ENCODE assay signal across 11 cellular contexts in genomic region chr3:191762323-191762960, GRCh38.
DNase-seq lines count a peak whose midpoint lies in the region; ATAC-seq and TF ChIP-seq lines count a peak whose summit lies in the region.
"Had no signal": no experiment of that assay in that cellular context is flagged by ENCODE, and none has a peak within 500 bp of the region (broad histone marks: within the 10 kb centered on the region; RNA-seq: fewer than 3 reads in every experiment).

No MANE protein-coding gene starts in this region.

- H3K4me1 ChIP-seq in HAP-1 = peaks cover 18% of the 10 kb centered on the region
- H3K4me1 ChIP-seq in NT2/D1 (ENCODE audit: insufficient read depth, insufficient read length) = no peaks in the 10 kb centered on the region

- in situ Hi-C loops in HAP-1 (cut with MboI; ENCODE audit: low sequenced_read_pairs) = no loop called here

- no peaks in the 10 kb centered on the region for H3K9me3 ChIP-seq in HAP-1
- H3K9me3 ChIP-seq in NT2/D1 (ENCODE audit: insufficient read depth, low read length) = no peaks in the 10 kb centered on the region

- no peak overlapping the region for H3K9ac ChIP-seq in NT2/D1 (ENCODE audit: insufficient read length, low read depth)

- peak; percentile 57 to 98 for DNase-seq in HAP-1 (ENCODE audit: low spot score in 2 of 2)
- peak; percentile 36 for DNase-seq in NT2/D1 (ENCODE audit: low read depth, low spot score)
- peak; percentile 12 for DNase-seq in fibroblast of peridontal ligament (ENCODE audit: extremely low read depth)
- DNase-seq in retinal pigment epithelial cell (ENCODE audit: low read depth) = peak; percentile 86
- no peak for DNase-seq in NCI-H2227 treated with DMSO at 0.1 percent for 48 hours (lab: John Stamatoyannopoulos, UW)
- DNase-seq in KG1 (lab: John Stamatoyannopoulos, UW) = no peak
- DNase-seq: activated naive CD4-positive, alpha-beta T cell treated with Interleukin-2 at 50 U/mL for 16 hours; GOT3; occipital lobe had no signal

- ATAC-seq in HG03432 (IDR thresholded peaks at IDR 0.05; ENCODE audit: unreplicated experiment) (no peak), GM21381 (IDR thresholded peaks at IDR 0.05; ENCODE audit: unreplicated experiment) (no peak)

- H3K4me3 ChIP-seq in HAP-1 (no peak overlapping the region), NT2/D1 (ENCODE audit: insufficient read length, low read depth) (no peak overlapping the region), retinal pigment epithelial cell (ENCODE audit: low read length) (no peak overlapping the region)

- no peaks in the 10 kb centered on the region for H3K36me3 ChIP-seq in HAP-1 (replicated peaks)
- no peaks in the 10 kb centered on the region for H3K36me3 ChIP-seq in NT2/D1 (ENCODE audit: insufficient read depth, insufficient read length, low read length)

- H3K27me3 ChIP-seq in HAP-1 (ENCODE audit: low read depth) (no peaks in the 10 kb centered on the region), NT2/D1 (ENCODE audit: insufficient read depth, insufficient read length) (no peaks in the 10 kb centered on the region)

- TF ChIP-seq CTCF in retinal pigment epithelial cell (conservative IDR thresholded peaks at IDR 0.05; ENCODE audit: low read depth, low read length) = no peak

Comparison
In these comparisons a context has a peak if more than half of its experiments do, and no peak if none do; other contexts are left out.
1. DNase-seq: peak in HAP-1 (2 of 2), NT2/D1 (single experiment), fibroblast of peridontal ligament (single experiment) and retinal pigment epithelial cell (single experiment); none in NCI-H2227 treated with DMSO at 0.1 percent for 48 hours (single experiment) and KG1 (single experiment).